8 cellular contexts compared by ENCODE assay signal in genomic region chr9:78035369-78035993, GRCh38. TPM values are rescaled to one million over a fixed set of nuclear protein-coding genes. Genes with fewer than 3 reads are reported as not detected.
DNase-seq lines count a peak whose midpoint lies in the region; ATAC-seq and TF ChIP-seq lines count a peak whose summit lies in the region.

No MANE protein-coding gene starts in this region.

- H3K79me2 ChIP-seq in KMS-11 (ENCODE audit: insufficient read depth, low read depth): no peaks in the 10 kb centered on the region
- H3K79me2 ChIP-seq in OCI-LY7 (ENCODE audit: insufficient read depth, low read depth, low read length): no peaks in the 10 kb centered on the region

- intact Hi-C loops in OCI-LY7 (cut with micrococcal nuclease; ENCODE audit: unreplicated experiment): no loop called here

- TF ChIP-seq CTCF in KMS-11 (conservative IDR thresholded peaks at IDR 0.05; ENCODE audit: low read depth, low read length) (peak; percentile 87), OCI-LY7 (conservative IDR thresholded peaks at IDR 0.05; ENCODE audit: low read length) (peak; percentile 88), foreskin keratinocyte (conservative IDR thresholded peaks at IDR 0.05) (peak; percentile 87), neutrophil (IDR thresholded peaks at IDR 0.05) (peak; percentile 69)

- no peak overlapping the region for H3K9ac ChIP-seq in KMS-11

- H3K4me1 ChIP-seq in KMS-11 (ENCODE audit: low read depth, poor library complexity, severe bottlenecking): peaks cover 13% of the 10 kb centered on the region
- no peaks in the 10 kb centered on the region for H3K4me1 ChIP-seq in OCI-LY7 (ENCODE audit: insufficient read depth, low read length, poor library complexity, severe bottlenecking)
- peaks cover 8% of the 10 kb centered on the region for H3K4me1 ChIP-seq in foreskin keratinocyte
- peaks cover 42 to 45% of the 10 kb centered on the region in 2 experiments for H3K4me1 ChIP-seq in neutrophil (ENCODE audit: control insufficient read depth in 1 of 2, insufficient read depth in 1 of 2, low read depth in 1 of 2, low read length in 1 of 2)

- H3K9me3 ChIP-seq in OCI-LY7 (ENCODE audit: low read length) (no peaks in the 10 kb centered on the region), neutrophil (no peaks in the 10 kb centered on the region)

- DNase-seq in GM03348 (ENCODE audit: low spot score): peak; percentile 75
- peak; percentile 53 for DNase-seq in OCI-LY7 (ENCODE audit: low spot score)
- DNase-seq in activated T-helper 9 cell treated with anti-CD3 and anti-CD28 coated beads, Interleukin-2, amount 50 U/mL, for 16 hours (ENCODE audit: low read depth): peak; percentile 15
- DNase-seq in foreskin keratinocyte: peak in 1 of 2 donors; percentile 60

- POLR2A ChIA-PET in OCI-LY7 (lab: Charles Lee): interaction anchor here (1.5 to 1.6 kb wide), 2 partner anchors 8 to 18 kb away, joined by 3 to 5 read pairs; no protein-coding TSS in a partner anchor

- H3K27ac ChIP-seq in KMS-11: no peak overlapping the region
- no peak overlapping the region for H3K27ac ChIP-seq in OCI-LY7 (ENCODE audit: low read depth, low read length, poor library complexity, severe bottlenecking)
- H3K27ac ChIP-seq in foreskin keratinocyte: no peak overlapping the region
- peak overlapping the region; percentile 43 for H3K27ac ChIP-seq in neutrophil

- CTCF ChIA-PET in OCI-LY7 (lab: Charles Lee; ENCODE audit: unreplicated experiment): no interaction called here

- ATAC-seq in foreskin keratinocyte: no peak
- no peak for ATAC-seq in GM19452 (IDR thresholded peaks at IDR 0.05; ENCODE audit: unreplicated experiment)
- no peak for ATAC-seq in GM18858 (IDR thresholded peaks at IDR 0.05; ENCODE audit: unreplicated experiment)

- H3K4me2 ChIP-seq in KMS-11 (peak overlapping the region; percentile 33), OCI-LY7 (ENCODE audit: low read length) (0 out of 2 replicates have a peak overlapping the region, but pooled peaks have one; percentile 5)

- peak overlapping the region; percentile 35; the same call in 1 of the 2 replicates for H2AFZ ChIP-seq in KMS-11 (ENCODE audit: low read depth)
- H2AFZ ChIP-seq in OCI-LY7 (ENCODE audit: low read length): peak overlapping the region; percentile 51; the same call in 1 of the 2 replicates

- no peaks in the 10 kb centered on the region for H3K27me3 ChIP-seq in KMS-11 (ENCODE audit: insufficient read depth, low read depth)
- no peaks in the 10 kb centered on the region for H3K27me3 ChIP-seq in foreskin keratinocyte
- H3K27me3 ChIP-seq in neutrophil: no peaks in the 10 kb centered on the region

- BruUV-seq in OCI-LY7 (replicated peaks; lab: Mats Ljungman, UMichigan): no TSS peak

- H4K20me1 ChIP-seq in KMS-11 (ENCODE audit: insufficient read depth) (no peaks in the 10 kb centered on the region), OCI-LY7 (ENCODE audit: insufficient read depth, low read length) (no peaks in the 10 kb centered on the region)

- H3K4me3 ChIP-seq in KMS-11 (IDR thresholded peaks at IDR 0.05; ENCODE audit: insufficient read depth, low read depth, low read length): no peak overlapping the region
- no peak overlapping the region for H3K4me3 ChIP-seq in OCI-LY7 (ENCODE audit: low read depth, low read length, poor library complexity, severe bottlenecking)
- no peak overlapping the region for H3K4me3 ChIP-seq in neutrophil (ENCODE audit: low read depth in 1 of 2, low read length in 1 of 2)

- H3K36me3 ChIP-seq in KMS-11 (ENCODE audit: insufficient read depth) (no peaks in the 10 kb centered on the region), OCI-LY7 (ENCODE audit: insufficient read depth, low read length) (no peaks in the 10 kb centered on the region), neutrophil (no peaks in the 10 kb centered on the region)

- no peaks in the 10 kb centered on the region for H3K9me2 ChIP-seq in OCI-LY7 (ENCODE audit: insufficient read depth, low read length)

RNA-seq across cellular contexts. Expression of gene GNAQ, which starts 3.9 kb away (rescaled TPM):
- not detected in 2 replicates for total RNA-seq in OCI-LY7 (2014; rRNA removed; shearing (Covaris generic))
- total RNA-seq in OCI-LY7 (2022) (not detected in 2 replicates), foreskin keratinocyte (31.3 and 31.6 TPM in 2 replicates)
- 8.4 and 10.0 TPM in 2 replicates for polyA plus RNA-seq in foreskin keratinocyte

Comparison
In these comparisons a context has a peak if more than half of its experiments do, and no peak if none do; other contexts are left out.
1. RNA of gene GNAQ, which starts 3.9 kb away (total RNA-seq): 31.3 to 31.6 TPM in foreskin keratinocyte; not detected in OCI-LY7; every median in the first group is over 10 times any median in the second.
2. Peak in every context shown above with its lines, with median percentiles within 50 percentile points of each other: CTCF ChIP-seq.